2 cellular contexts compared by ENCODE assay signal in genomic region chr1:178137238-178137637, GRCh38.
TF ChIP-seq lines count a peak whose summit lies in the region.

No MANE protein-coding gene starts in this region.

TF ChIP-seq in liver, 16 proteins besides CTCF, POLR2A, EP300 and RAD21:
- TF ChIP-seq, protein P1, sequence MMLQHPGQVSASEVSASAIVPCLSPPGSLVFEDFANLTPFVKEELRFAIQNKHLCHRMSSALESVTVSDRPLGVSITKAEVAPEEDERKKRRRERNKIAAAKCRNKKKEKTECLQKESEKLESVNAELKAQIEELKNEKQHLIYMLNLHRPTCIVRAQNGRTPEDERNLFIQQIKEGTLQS (IDR thresholded peaks at IDR 0.05): no peak
- TF ChIP-seq, protein P2, sequence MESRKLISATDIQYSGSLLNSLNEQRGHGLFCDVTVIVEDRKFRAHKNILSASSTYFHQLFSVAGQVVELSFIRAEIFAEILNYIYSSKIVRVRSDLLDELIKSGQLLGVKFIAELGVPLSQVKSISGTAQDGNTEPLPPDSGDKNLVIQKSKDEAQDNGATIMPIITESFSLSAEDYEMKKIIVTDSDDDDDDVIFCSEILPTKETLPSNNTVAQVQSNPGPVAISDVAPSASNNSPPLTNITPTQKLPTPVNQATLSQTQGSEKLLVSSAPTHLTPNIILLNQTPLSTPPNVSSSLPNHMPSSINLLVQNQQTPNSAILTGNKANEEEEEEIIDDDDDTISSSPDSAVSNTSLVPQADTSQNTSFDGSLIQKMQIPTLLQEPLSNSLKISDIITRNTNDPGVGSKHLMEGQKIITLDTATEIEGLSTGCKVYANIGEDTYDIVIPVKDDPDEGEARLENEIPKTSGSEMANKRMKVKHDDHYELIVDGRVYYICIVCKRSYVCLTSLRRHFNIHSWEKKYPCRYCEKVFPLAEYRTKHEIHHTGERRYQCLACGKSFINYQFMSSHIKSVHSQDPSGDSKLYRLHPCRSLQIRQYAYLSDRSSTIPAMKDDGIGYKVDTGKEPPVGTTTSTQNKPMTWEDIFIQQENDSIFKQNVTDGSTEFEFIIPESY (IDR thresholded peaks at IDR 0.05): no peak
- no peak for TF ChIP-seq YY1 (IDR thresholded peaks at IDR 0.05)
- no peak for TF ChIP-seq REST (IDR thresholded peaks at IDR 0.05)
- TF ChIP-seq JUND (IDR thresholded peaks at IDR 0.05): no peak
- no peak for TF ChIP-seq GABPA (IDR thresholded peaks at IDR 0.05 in 1 of 2, conservative IDR thresholded peaks at IDR 0.05 in 1 of 2)
- TF ChIP-seq EGR1 (IDR thresholded peaks at IDR 0.05; ENCODE audit: low read depth in 2 of 2): no peak
- no peak for TF ChIP-seq FOXA1 (IDR thresholded peaks at IDR 0.05)
- TF ChIP-seq FOXA2 (IDR thresholded peaks at IDR 0.05): no peak
- no peak for TF ChIP-seq NR2F2 (IDR thresholded peaks at IDR 0.05)
- TF ChIP-seq HNF4A (conservative IDR thresholded peaks at IDR 0.05): no peak

TF ChIP-seq in HepG2, 621 proteins besides CTCF, POLR2A, EP300 and RAD21:
- TF ChIP-seq KIAA2018 (CRISPR knock-in tag; IDR thresholded peaks at IDR 0.05; ENCODE audit: borderline replicate concordance): no peak
- no peak for TF ChIP-seq ZNF232 (CRISPR knock-in tag; IDR thresholded peaks at IDR 0.05; ENCODE audit: borderline replicate concordance)
- TF ChIP-seq ZKSCAN5 (CRISPR knock-in tag; IDR thresholded peaks at IDR 0.05): no peak
- no peak for TF ChIP-seq ZNF589 (CRISPR knock-in tag; conservative IDR thresholded peaks at IDR 0.05)
- no peak for TF ChIP-seq MXD1 (CRISPR knock-in tag; IDR thresholded peaks at IDR 0.05)
- TF ChIP-seq ZBTB14 (CRISPR knock-in tag; IDR thresholded peaks at IDR 0.05): no peak
- no peak for TF ChIP-seq ZNF30 (CRISPR knock-in tag; IDR thresholded peaks at IDR 0.05)
- TF ChIP-seq ZBTB21 (CRISPR knock-in tag; IDR thresholded peaks at IDR 0.05): no peak
- TF ChIP-seq ZNF619 (CRISPR knock-in tag; IDR thresholded peaks at IDR 0.05): no peak
- no peak for TF ChIP-seq EZH2 (conservative IDR thresholded peaks at IDR 0.05; ENCODE audit: low read depth, low read length)
- no peak for TF ChIP-seq MIER2 (CRISPR knock-in tag; IDR thresholded peaks at IDR 0.05)
- no peak for TF ChIP-seq SP140L (CRISPR knock-in tag; IDR thresholded peaks at IDR 0.05; ENCODE audit: borderline replicate concordance)
- TF ChIP-seq GFI1 (CRISPR knock-in tag; IDR thresholded peaks at IDR 0.05; ENCODE audit: borderline replicate concordance): no peak
- TF ChIP-seq, protein P3, sequence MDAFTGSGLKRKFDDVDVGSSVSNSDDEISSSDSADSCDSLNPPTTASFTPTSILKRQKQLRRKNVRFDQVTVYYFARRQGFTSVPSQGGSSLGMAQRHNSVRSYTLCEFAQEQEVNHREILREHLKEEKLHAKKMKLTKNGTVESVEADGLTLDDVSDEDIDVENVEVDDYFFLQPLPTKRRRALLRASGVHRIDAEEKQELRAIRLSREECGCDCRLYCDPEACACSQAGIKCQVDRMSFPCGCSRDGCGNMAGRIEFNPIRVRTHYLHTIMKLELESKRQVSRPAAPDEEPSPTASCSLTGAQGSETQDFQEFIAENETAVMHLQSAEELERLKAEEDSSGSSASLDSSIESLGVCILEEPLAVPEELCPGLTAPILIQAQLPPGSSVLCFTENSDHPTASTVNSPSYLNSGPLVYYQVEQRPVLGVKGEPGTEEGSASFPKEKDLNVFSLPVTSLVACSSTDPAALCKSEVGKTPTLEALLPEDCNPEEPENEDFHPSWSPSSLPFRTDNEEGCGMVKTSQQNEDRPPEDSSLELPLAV (CRISPR knock-in tag; conservative IDR thresholded peaks at IDR 0.05; ENCODE audit: low read depth): no peak
- TF ChIP-seq NCOA1 (CRISPR knock-in tag; IDR thresholded peaks at IDR 0.05): no peak
- TF ChIP-seq MIXL1 (CRISPR knock-in tag; IDR thresholded peaks at IDR 0.05): no peak
- TF ChIP-seq GMEB2 (CRISPR knock-in tag; IDR thresholded peaks at IDR 0.05; ENCODE audit: low read depth): no peak
- no peak for TF ChIP-seq ZNF687 (CRISPR knock-in tag; IDR thresholded peaks at IDR 0.05)
